ENCODE assay signal across 8 cellular contexts in genomic region chr2:183038341-183039300, GRCh38. TPM values are rescaled to one million over a fixed set of nuclear protein-coding genes. Genes with fewer than 3 reads are reported as not detected.
DNase-seq lines count a peak whose midpoint lies in the region; ATAC-seq and TF ChIP-seq lines count a peak whose summit lies in the region.

A gene with protein sequence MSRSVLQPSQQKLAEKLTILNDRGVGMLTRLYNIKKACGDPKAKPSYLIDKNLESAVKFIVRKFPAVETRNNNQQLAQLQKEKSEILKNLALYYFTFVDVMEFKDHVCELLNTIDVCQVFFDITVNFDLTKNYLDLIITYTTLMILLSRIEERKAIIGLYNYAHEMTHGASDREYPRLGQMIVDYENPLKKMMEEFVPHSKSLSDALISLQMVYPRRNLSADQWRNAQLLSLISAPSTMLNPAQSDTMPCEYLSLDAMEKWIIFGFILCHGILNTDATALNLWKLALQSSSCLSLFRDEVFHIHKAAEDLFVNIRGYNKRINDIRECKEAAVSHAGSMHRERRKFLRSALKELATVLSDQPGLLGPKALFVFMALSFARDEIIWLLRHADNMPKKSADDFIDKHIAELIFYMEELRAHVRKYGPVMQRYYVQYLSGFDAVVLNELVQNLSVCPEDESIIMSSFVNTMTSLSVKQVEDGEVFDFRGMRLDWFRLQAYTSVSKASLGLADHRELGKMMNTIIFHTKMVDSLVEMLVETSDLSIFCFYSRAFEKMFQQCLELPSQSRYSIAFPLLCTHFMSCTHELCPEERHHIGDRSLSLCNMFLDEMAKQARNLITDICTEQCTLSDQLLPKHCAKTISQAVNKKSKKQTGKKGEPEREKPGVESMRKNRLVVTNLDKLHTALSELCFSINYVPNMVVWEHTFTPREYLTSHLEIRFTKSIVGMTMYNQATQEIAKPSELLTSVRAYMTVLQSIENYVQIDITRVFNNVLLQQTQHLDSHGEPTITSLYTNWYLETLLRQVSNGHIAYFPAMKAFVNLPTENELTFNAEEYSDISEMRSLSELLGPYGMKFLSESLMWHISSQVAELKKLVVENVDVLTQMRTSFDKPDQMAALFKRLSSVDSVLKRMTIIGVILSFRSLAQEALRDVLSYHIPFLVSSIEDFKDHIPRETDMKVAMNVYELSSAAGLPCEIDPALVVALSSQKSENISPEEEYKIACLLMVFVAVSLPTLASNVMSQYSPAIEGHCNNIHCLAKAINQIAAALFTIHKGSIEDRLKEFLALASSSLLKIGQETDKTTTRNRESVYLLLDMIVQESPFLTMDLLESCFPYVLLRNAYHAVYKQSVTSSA (minus strand): TSS chr2:183038457. CDS start chr2:183038099, 358 bp downstream.

- H3K27ac ChIP-seq in lung (ENCODE audit: low read depth in 1 of 2, low read length in 1 of 2), result peak within 1 kb of the TSS; percentile 96 to 100

- DNase-seq in AG08395 (ENCODE audit: low spot score), result peak; percentile 91
- DNase-seq in NCI-H526 treated with DMSO at 0.1 percent for 48 hours (lab: John Stamatoyannopoulos, UW), result peak; percentile 66
- peak; percentile 73 to 84 (median 79) for DNase-seq in activated CD8-positive, alpha-beta memory T cell treated with anti-CD3 and anti-CD28 coated beads for 48 hours (ENCODE audit: low read depth in 2 of 3, low spot score in 2 of 3)
- DNase-seq in effector memory CD8-positive, alpha-beta T cell, result peak; percentile 83 to 87 (median 84)
- DNase-seq in lung (ENCODE audit: low spot score), result peak; percentile 89
- DNase-seq in stimulated activated CD4-positive, alpha-beta T cell treated with anti-CD3 and anti-CD28 coated beads, TNF-alpha, amount 100 ng/mL, for 1 hour (ENCODE audit: low read depth in 3 of 3, low spot score in 1 of 3), result peak; percentile 62 to 88 (median 63)

- H3K4me1 ChIP-seq in lung (ENCODE audit: control insufficient read depth in 2 of 2, insufficient read depth in 2 of 2, low read length in 2 of 2), result peaks cover 0 to 4% of the 10 kb centered on the region in 2 donors

- peak; percentile 68 for TF ChIP-seq CTCF in lung (IDR thresholded peaks at IDR 0.05; ENCODE audit: control extremely low read depth, extremely low read depth)

- H3K27ac Mint-ChIP-seq in effector memory CD8-positive, alpha-beta T cell, result peak within 1 kb of the TSS; percentile 75 to 87

- H3K36me3 Mint-ChIP-seq in effector memory CD8-positive, alpha-beta T cell (ENCODE audit: insufficient read depth), result peaks cover 21% of the 10 kb centered on the region

- no peaks in the 10 kb centered on the region for H3K9me3 Mint-ChIP-seq in effector memory CD8-positive, alpha-beta T cell

- peaks cover 15 to 30% of the 10 kb centered on the region in 2 donors for H3K4me1 Mint-ChIP-seq in effector memory CD8-positive, alpha-beta T cell (ENCODE audit: low read depth in 2 of 2)

- peak within 1 kb of the TSS; percentile 82 to 88 for H3K4me3 Mint-ChIP-seq in effector memory CD8-positive, alpha-beta T cell

- no peaks in the 10 kb centered on the region for H3K9me3 ChIP-seq in lung (ENCODE audit: control insufficient read depth in 2 of 2, insufficient read depth in 1 of 2, low read length in 1 of 2)

- peak within 1 kb of the TSS; percentile 74 for H3K4me3 ChIP-seq in lung

- ATAC-seq in GM18873 (IDR thresholded peaks at IDR 0.05; ENCODE audit: low FRiP score, unreplicated experiment) (peak; percentile 61), HG03139 (IDR thresholded peaks at IDR 0.05; ENCODE audit: unreplicated experiment) (peak; percentile 68), lung (ENCODE audit: insufficient read depth, low FRiP score) (peak; percentile 95)
- peak; percentile 86 for ATAC-seq in effector memory CD8-positive, alpha-beta T cell (replicated peaks)

- H3K36me3 ChIP-seq in lung (ENCODE audit: control insufficient read depth in 2 of 2, insufficient read depth in 2 of 2, low read length in 2 of 2), result no peaks in the 10 kb centered on the region

- peaks cover 20 to 33% of the 10 kb centered on the region in 2 donors for H3K27me3 Mint-ChIP-seq in effector memory CD8-positive, alpha-beta T cell

- H3K27me3 ChIP-seq in lung (ENCODE audit: control insufficient read depth, insufficient read depth), result no peaks in the 10 kb centered on the region

- WGBS in lung, 2 donors, result 2 to 4% methylated on average over 50 to 68 of the region's 68 CpGs

RNA-seq across cellular contexts. Expression of the gene that starts here (rescaled TPM):
- total RNA-seq in lung, result 100 to 1,000 TPM in 1 of 2 donors, 10 to 100 TPM in 1; 93.7 to 194 TPM
- 10 to 100 TPM; 36.4 to 52.5 TPM for polyA plus RNA-seq in lung

Comparison
In these comparisons a context has a peak if more than half of its experiments do, and no peak if none do; other contexts are left out.
1. Peak in every context shown above with its lines: DNase-seq, ATAC-seq, H3K4me3 ChIP-seq and H3K27ac ChIP-seq.